27 cellular contexts compared by ENCODE assay signal in genomic region chr5:129018836-129019235, GRCh38. TPM values are rescaled to one million over a fixed set of nuclear protein-coding genes. Genes with fewer than 3 reads are reported as not detected.
"Had no signal": no experiment of that assay in that cellular context is flagged by ENCODE, and none has a peak within 500 bp of the region (broad histone marks: within the 10 kb centered on the region; RNA-seq: fewer than 3 reads in every experiment).

No MANE protein-coding gene starts in this region.

- H3K9ac ChIP-seq: neural progenitor cell, parathyroid adenoma had no signal

- H3K27ac ChIP-seq: colonic mucosa, epithelial cell of prostate, foreskin keratinocyte, neural progenitor cell, parathyroid adenoma, right lobe of liver, suprapubic skin, transverse colon, upper lobe of right lung, uterus had no signal

- DNase-seq: colonic mucosa; effector CD8-positive, alpha-beta T cell; endodermal cell; foreskin keratinocyte; glutamatergic neuron; kidney; midbrain; naive thymus-derived CD4-positive, alpha-beta T cell; right lobe of liver; small intestine; stimulated activated CD4-positive, alpha-beta T cell treated with anti-CD3 and anti-CD28 coated beads, Interleukin-15, amount 100 ng/mL, for 24 hours; stimulated activated CD4-positive, alpha-beta T cell treated with anti-CD3 and anti-CD28 coated beads, Interleukin-2, amount 100 ng/mL, for 48 hours; stimulated activated CD8-positive, alpha-beta memory T cell treated with anti-CD3 and anti-CD28 coated beads, Interleukin-4, amount 100 ng/mL, for 48 hours; stimulated activated naive CD4-positive, alpha-beta T cell; stimulated activated naive CD8-positive, alpha-beta T cell treated with anti-CD3 and anti-CD28 coated beads, Interleukin-15, amount 100 ng/mL, for 72 hours; transverse colon; upper lobe of right lung; uterus had no signal

- H3K4me2 ChIP-seq: neural progenitor cell had no signal

- H3K27me3 ChIP-seq: colonic mucosa, esophagus muscularis mucosa, foreskin keratinocyte, neural progenitor cell, right lobe of liver, suprapubic skin, transverse colon, upper lobe of right lung, uterus had no signal

- H3K36me3 ChIP-seq: colonic mucosa, esophagus muscularis mucosa, neural progenitor cell, right lobe of liver, suprapubic skin, transverse colon, upper lobe of right lung, uterus had no signal

- H3K4me3 ChIP-seq: colonic mucosa, lung, neural progenitor cell, right lobe of liver, suprapubic skin, transverse colon, upper lobe of right lung, uterus had no signal

- ATAC-seq: foreskin keratinocyte; left lobe of liver; naive thymus-derived CD4-positive, alpha-beta T cell; right lobe of liver; stimulated activated naive CD8-positive, alpha-beta T cell treated with anti-CD3 and anti-CD28 coated beads, Interleukin-15, amount 100 ng/mL, for 72 hours; upper lobe of right lung had no signal

- H3K4me1 ChIP-seq: colonic mucosa, foreskin keratinocyte, neural progenitor cell, parathyroid adenoma, right lobe of liver, suprapubic skin, upper lobe of right lung, uterus had no signal

- H2AFZ ChIP-seq: neural progenitor cell, parathyroid adenoma had no signal

- H3K9me3 ChIP-seq: colonic mucosa, esophagus muscularis mucosa, right lobe of liver, suprapubic skin, transverse colon, upper lobe of right lung, uterus had no signal

- H3K79me2 ChIP-seq: parathyroid adenoma had no signal

RNA-seq across cellular contexts. Expression of gene SLC27A6, which starts 53.5 kb away (rescaled TPM):
- total RNA-seq: kidney; naive thymus-derived CD4-positive, alpha-beta T cell; osteoblast; right lobe of liver; upper lobe of right lung had no signal
- polyA plus RNA-seq: liver; naive thymus-derived CD4-positive, alpha-beta T cell had no signal
